Comparison of ENCODE assay signal across 1 cellular context in the genomic region with DNA sequence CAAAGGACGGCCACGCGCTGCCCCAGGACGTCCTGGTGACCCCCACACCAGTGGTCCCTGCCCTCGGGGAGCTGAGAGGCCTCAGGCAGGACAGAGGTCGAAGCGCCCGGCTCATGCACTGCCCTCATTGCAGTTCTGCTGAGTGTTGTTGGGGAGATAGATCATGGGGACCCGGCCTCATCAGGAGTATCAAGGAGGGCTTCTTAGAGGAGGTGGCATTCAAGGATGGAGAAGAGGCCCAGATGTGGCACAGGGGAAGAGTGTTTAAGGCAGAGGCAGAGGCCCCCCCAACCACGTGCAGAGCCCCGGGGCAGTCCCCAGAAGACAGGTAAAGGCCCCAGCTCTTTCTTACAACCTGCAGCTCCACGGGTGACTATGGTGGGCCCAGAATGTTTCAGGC.
TF ChIP-seq lines count a peak whose summit lies in the region.

No MANE protein-coding gene starts in this region.

TF ChIP-seq in WTC11, 78 proteins besides CTCF, POLR2A, EP300 and RAD21 (continued from another document):
- TF ChIP-seq, protein P1, sequence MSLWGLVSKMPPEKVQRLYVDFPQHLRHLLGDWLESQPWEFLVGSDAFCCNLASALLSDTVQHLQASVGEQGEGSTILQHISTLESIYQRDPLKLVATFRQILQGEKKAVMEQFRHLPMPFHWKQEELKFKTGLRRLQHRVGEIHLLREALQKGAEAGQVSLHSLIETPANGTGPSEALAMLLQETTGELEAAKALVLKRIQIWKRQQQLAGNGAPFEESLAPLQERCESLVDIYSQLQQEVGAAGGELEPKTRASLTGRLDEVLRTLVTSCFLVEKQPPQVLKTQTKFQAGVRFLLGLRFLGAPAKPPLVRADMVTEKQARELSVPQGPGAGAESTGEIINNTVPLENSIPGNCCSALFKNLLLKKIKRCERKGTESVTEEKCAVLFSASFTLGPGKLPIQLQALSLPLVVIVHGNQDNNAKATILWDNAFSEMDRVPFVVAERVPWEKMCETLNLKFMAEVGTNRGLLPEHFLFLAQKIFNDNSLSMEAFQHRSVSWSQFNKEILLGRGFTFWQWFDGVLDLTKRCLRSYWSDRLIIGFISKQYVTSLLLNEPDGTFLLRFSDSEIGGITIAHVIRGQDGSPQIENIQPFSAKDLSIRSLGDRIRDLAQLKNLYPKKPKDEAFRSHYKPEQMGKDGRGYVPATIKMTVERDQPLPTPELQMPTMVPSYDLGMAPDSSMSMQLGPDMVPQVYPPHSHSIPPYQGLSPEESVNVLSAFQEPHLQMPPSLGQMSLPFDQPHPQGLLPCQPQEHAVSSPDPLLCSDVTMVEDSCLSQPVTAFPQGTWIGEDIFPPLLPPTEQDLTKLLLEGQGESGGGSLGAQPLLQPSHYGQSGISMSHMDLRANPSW (CRISPR knock-in tag; conservative IDR thresholded peaks at IDR 0.05; ENCODE audit: low read depth) = no peak
- TF ChIP-seq CBFB (CRISPR knock-in tag; IDR thresholded peaks at IDR 0.05; ENCODE audit: low read depth) (no peak), ATF1 (CRISPR knock-in tag; IDR thresholded peaks at IDR 0.05) (no peak), TP53 (CRISPR knock-in tag; IDR thresholded peaks at IDR 0.05) (no peak), ZNF416 (CRISPR knock-in tag; IDR thresholded peaks at IDR 0.05) (no peak), GTF2I (CRISPR knock-in tag; conservative IDR thresholded peaks at IDR 0.05) (no peak), NR2C2 (CRISPR knock-in tag; IDR thresholded peaks at IDR 0.05) (no peak), ZNF396 (CRISPR knock-in tag; IDR thresholded peaks at IDR 0.05; ENCODE audit: borderline replicate concordance) (no peak), ZNF121 (CRISPR knock-in tag; IDR thresholded peaks at IDR 0.05) (no peak), HMGA2 (CRISPR knock-in tag; IDR thresholded peaks at IDR 0.05) (no peak), IRF2 (CRISPR knock-in tag; IDR thresholded peaks at IDR 0.05; ENCODE audit: borderline replicate concordance, low read depth) (no peak)
- TF ChIP-seq, protein P2, sequence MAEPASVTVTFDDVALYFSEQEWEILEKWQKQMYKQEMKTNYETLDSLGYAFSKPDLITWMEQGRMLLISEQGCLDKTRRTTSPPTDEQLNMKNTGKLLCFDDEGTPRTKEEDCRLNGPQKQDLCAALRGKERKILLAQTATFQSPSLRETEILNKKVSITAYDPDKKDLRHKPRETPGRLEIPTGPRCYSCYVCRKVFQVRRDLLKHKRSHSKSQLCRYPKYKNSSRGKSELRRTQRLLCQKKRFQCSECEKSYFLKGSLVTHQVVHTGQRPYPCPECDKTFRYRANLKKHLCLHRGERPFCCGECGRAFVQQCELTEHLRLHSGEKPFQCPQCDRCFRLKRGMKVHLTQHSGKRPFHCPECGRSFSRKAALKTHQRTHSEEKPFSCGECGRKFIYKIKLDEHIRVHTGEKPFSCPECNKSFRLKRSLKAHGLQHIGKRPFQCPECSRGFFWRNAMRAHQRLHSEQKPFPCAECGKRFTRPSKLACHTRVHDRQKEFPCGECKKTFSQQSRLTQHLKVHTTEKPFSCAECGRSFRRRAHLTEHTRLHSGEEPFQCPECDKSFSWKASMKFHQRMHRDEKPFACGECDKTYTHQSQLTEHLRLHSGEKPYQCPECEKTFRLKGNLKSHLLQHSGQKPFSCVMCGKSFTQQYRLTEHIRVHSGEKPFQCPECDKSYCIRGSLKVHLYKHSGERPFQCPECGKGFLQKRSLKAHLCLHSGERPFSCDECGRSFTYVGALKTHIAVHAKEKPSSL (CRISPR knock-in tag; conservative IDR thresholded peaks at IDR 0.05) = no peak
